ENCODE assay signal across 1 cellular context in genomic region chr1:202193614-202194327, GRCh38.
TF ChIP-seq lines count a peak whose summit lies in the region.

A gene with protein sequence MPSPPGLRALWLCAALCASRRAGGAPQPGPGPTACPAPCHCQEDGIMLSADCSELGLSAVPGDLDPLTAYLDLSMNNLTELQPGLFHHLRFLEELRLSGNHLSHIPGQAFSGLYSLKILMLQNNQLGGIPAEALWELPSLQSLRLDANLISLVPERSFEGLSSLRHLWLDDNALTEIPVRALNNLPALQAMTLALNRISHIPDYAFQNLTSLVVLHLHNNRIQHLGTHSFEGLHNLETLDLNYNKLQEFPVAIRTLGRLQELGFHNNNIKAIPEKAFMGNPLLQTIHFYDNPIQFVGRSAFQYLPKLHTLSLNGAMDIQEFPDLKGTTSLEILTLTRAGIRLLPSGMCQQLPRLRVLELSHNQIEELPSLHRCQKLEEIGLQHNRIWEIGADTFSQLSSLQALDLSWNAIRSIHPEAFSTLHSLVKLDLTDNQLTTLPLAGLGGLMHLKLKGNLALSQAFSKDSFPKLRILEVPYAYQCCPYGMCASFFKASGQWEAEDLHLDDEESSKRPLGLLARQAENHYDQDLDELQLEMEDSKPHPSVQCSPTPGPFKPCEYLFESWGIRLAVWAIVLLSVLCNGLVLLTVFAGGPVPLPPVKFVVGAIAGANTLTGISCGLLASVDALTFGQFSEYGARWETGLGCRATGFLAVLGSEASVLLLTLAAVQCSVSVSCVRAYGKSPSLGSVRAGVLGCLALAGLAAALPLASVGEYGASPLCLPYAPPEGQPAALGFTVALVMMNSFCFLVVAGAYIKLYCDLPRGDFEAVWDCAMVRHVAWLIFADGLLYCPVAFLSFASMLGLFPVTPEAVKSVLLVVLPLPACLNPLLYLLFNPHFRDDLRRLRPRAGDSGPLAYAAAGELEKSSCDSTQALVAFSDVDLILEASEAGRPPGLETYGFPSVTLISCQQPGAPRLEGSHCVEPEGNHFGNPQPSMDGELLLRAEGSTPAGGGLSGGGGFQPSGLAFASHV (plus strand): TSS chr1:202193799. CDS start chr1:202193990, 191 bp downstream.

TF ChIP-seq in GM23338, 12 proteins besides CTCF, POLR2A, EP300 and RAD21 (continued from another document):
- TF ChIP-seq, protein P1, sequence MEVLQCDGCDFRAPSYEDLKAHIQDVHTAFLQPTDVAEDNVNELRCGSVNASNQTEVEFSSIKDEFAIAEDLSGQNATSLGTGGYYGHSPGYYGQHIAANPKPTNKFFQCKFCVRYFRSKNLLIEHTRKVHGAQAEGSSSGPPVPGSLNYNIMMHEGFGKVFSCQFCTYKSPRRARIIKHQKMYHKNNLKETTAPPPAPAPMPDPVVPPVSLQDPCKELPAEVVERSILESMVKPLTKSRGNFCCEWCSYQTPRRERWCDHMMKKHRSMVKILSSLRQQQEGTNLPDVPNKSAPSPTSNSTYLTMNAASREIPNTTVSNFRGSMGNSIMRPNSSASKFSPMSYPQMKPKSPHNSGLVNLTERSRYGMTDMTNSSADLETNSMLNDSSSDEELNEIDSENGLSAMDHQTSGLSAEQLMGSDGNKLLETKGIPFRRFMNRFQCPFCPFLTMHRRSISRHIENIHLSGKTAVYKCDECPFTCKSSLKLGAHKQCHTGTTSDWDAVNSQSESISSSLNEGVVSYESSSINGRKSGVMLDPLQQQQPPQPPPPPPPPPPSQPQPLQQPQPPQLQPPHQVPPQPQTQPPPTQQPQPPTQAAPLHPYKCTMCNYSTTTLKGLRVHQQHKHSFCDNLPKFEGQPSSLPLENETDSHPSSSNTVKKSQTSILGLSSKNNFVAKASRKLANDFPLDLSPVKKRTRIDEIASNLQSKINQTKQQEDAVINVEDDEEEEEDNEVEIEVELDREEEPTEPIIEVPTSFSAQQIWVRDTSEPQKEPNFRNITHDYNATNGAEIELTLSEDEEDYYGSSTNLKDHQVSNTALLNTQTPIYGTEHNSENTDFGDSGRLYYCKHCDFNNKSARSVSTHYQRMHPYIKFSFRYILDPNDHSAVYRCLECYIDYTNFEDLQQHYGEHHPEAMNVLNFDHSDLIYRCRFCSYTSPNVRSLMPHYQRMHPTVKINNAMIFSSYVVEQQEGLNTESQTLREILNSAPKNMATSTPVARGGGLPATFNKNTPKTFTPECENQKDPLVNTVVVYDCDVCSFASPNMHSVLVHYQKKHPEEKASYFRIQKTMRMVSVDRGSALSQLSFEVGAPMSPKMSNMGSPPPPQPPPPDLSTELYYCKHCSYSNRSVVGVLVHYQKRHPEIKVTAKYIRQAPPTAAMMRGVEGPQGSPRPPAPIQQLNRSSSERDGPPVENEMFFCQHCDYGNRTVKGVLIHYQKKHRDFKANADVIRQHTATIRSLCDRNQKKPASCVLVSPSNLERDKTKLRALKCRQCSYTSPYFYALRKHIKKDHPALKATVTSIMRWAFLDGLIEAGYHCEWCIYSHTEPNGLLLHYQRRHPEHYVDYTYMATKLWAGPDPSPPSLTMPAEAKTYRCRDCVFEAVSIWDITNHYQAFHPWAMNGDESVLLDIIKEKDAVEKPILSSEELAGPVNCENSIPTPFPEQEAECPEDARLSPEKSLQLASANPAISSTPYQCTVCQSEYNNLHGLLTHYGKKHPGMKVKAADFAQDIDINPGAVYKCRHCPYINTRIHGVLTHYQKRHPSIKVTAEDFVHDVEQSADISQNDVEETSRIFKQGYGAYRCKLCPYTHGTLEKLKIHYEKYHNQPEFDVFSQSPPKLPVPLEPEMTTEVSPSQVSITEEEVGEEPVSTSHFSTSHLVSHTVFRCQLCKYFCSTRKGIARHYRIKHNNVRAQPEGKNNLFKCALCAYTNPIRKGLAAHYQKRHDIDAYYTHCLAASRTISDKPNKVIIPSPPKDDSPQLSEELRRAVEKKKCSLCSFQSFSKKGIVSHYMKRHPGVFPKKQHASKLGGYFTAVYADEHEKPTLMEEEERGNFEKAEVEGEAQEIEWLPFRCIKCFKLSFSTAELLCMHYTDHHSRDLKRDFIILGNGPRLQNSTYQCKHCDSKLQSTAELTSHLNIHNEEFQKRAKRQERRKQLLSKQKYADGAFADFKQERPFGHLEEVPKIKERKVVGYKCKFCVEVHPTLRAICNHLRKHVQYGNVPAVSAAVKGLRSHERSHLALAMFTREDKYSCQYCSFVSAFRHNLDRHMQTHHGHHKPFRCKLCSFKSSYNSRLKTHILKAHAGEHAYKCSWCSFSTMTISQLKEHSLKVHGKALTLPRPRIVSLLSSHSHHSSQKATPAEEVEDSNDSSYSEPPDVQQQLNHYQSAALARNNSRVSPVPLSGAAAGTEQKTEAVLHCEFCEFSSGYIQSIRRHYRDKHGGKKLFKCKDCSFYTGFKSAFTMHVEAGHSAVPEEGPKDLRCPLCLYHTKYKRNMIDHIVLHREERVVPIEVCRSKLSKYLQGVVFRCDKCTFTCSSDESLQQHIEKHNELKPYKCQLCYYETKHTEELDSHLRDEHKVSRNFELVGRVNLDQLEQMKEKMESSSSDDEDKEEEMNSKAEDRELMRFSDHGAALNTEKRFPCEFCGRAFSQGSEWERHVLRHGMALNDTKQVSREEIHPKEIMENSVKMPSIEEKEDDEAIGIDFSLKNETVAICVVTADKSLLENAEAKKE (CRISPR knock-in tag; IDR thresholded peaks at IDR 0.05): no peak
- no peak for TF ChIP-seq POLR2AphosphoS5 (IDR thresholded peaks at IDR 0.05; ENCODE audit: low read depth)
- TF ChIP-seq ZNF114 (CRISPR knock-in tag; IDR thresholded peaks at IDR 0.05): no peak
- TF ChIP-seq STAT1 (IDR thresholded peaks at IDR 0.05; ENCODE audit: unreplicated experiment): no peak
- TF ChIP-seq, protein P2, sequence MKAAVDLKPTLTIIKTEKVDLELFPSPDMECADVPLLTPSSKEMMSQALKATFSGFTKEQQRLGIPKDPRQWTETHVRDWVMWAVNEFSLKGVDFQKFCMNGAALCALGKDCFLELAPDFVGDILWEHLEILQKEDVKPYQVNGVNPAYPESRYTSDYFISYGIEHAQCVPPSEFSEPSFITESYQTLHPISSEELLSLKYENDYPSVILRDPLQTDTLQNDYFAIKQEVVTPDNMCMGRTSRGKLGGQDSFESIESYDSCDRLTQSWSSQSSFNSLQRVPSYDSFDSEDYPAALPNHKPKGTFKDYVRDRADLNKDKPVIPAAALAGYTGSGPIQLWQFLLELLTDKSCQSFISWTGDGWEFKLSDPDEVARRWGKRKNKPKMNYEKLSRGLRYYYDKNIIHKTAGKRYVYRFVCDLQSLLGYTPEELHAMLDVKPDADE (IDR thresholded peaks at IDR 0.05): no peak
TF ChIP-seq in GM23338: peak in this region for 0.
